In genomic region chr5:125433457-125433856, GRCh38 we compare ENCODE assay signal across 1 cellular context.
TF ChIP-seq lines count a peak whose summit lies in the region.

No MANE protein-coding gene starts in this region.

TF ChIP-seq in GM23338, 12 proteins besides CTCF, POLR2A, EP300 and RAD21:
- TF ChIP-seq ETS1 (IDR thresholded peaks at IDR 0.05) (no peak), EZH2 (IDR thresholded peaks at IDR 0.05; ENCODE audit: low read depth, unreplicated experiment) (no peak), ZNF114 (CRISPR knock-in tag; IDR thresholded peaks at IDR 0.05) (no peak), NANOG (IDR thresholded peaks at IDR 0.05; ENCODE audit: borderline replicate concordance) (no peak), REST (IDR thresholded peaks at IDR 0.05; ENCODE audit: unreplicated experiment) (no peak), JUNB (IDR thresholded peaks at IDR 0.05; ENCODE audit: unreplicated experiment) (no peak), STAT1 (IDR thresholded peaks at IDR 0.05; ENCODE audit: unreplicated experiment) (no peak), EZH2phosphoT487 (IDR thresholded peaks at IDR 0.05; ENCODE audit: unreplicated experiment) (no peak), POLR2AphosphoS5 (IDR thresholded peaks at IDR 0.05; ENCODE audit: low read depth) (no peak), ZNF462 (CRISPR knock-in tag; IDR thresholded peaks at IDR 0.05) (no peak), CREB1 (CRISPR knock-in tag; IDR thresholded peaks at IDR 0.05; ENCODE audit: low read depth) (no peak)
